Comparison of ENCODE assay signal across 34 cellular contexts in genomic region chr15:70417536-70417935, GRCh38.
"Had no signal": no experiment of that assay in that cellular context is flagged by ENCODE, and none has a peak within 500 bp of the region (broad histone marks: within the 10 kb centered on the region; RNA-seq: fewer than 3 reads in every experiment).

No MANE protein-coding gene starts in this region.

- H3K4me1 Mint-ChIP-seq: activated B cell treated with CpG ODN at 0.5 μM for 24 hours; activated CD4-positive, alpha-beta T cell treated with anti-CD3 and anti-CD28 coated beads, Interleukin-2, amount 10 ng/mL, durations not matched to agents 24 days and 14 days; activated naive CD4-positive, alpha-beta T cell treated with anti-CD3 and anti-CD28 coated beads, Interleukin-2, amount 10 ng/mL, durations not matched to agents 7 days and 5 days; activated naive CD4-positive, alpha-beta T cell treated with anti-CD3 and anti-CD28 coated beads, Interleukin-2, amount 50 U/mL, for 24 hours; activated naive CD8-positive, alpha-beta T cell treated with anti-CD3 and anti-CD28 coated beads, Interleukin-2, amount 10 ng/mL, durations not matched to agents 7 days and 5 days; activated naive CD8-positive, alpha-beta T cell treated with anti-CD3 and anti-CD28 coated beads, Interleukin-2, amount 50 U/mL, for 24 hours had no signal

- H3K27me3 ChIP-seq: ascending aorta had no signal

- H3K9me3 ChIP-seq: ascending aorta had no signal

- H3K36me3 ChIP-seq: ascending aorta, cardiac muscle cell had no signal

- H3K4me1 ChIP-seq: ascending aorta had no signal

- H3K9me3 Mint-ChIP-seq: activated CD4-positive, alpha-beta memory T cell treated with anti-CD3 and anti-CD28 coated beads for 36 hours; activated CD8-positive, alpha-beta T cell treated with anti-CD3 and anti-CD28 coated beads for 36 hours; activated naive CD4-positive, alpha-beta T cell treated with anti-CD3 and anti-CD28 coated beads, Interleukin-2, amount 50 U/mL, for 24 hours; activated naive CD8-positive, alpha-beta T cell treated with anti-CD3 and anti-CD28 coated beads, Interleukin-2, amount 50 U/mL, for 24 hours; activated T-cell treated with anti-CD3 and anti-CD28 coated beads, Interleukin-2, amount 50 U/mL, for 24 hours; activated T-helper 2 cell treated with anti-CD3 and anti-CD28 coated beads, Interferon-gamma antibody, Interleukin-2, Interleukin-4, amounts not matched to agents 10 μg/mL and 5 μg/mL and 100 μg/mL, durations not matched to agents 14 hours and 24 hours and 36 hours; T-helper 1 cell treated with Interleukin-12 subunit alpha and Interleukin-12 subunit beta and Interleukin-4 antibody, amounts not matched to agents 30 μg/mL and 1 μg/mL, for 36 hours; T-helper 2 cell treated with Interferon-gamma antibody and Interleukin-4, amounts not matched to agents 5 μg/mL and 100 μg/mL, for 36 hours had no signal

- H3K36me3 Mint-ChIP-seq: activated CD4-positive, alpha-beta memory T cell treated with anti-CD3 and anti-CD28 coated beads for 36 hours; activated naive CD4-positive, alpha-beta T cell treated with anti-CD3 and anti-CD28 coated beads, Interleukin-2, amount 50 U/mL, for 24 hours; activated naive CD8-positive, alpha-beta T cell; activated naive CD8-positive, alpha-beta T cell treated with anti-CD3 and anti-CD28 coated beads, Interleukin-2, amount 10 ng/mL, durations not matched to agents 7 days and 5 days; brain had no signal

- H3K27ac ChIP-seq: ascending aorta, cardiac muscle cell, VCaP had no signal

- H3K27me3 Mint-ChIP-seq: activated naive CD4-positive, alpha-beta T cell treated with anti-CD3 and anti-CD28 coated beads, Interleukin-2, amount 50 U/mL, for 24 hours had no signal

- H3K27ac Mint-ChIP-seq: activated B cell treated with CpG ODN at 0.5 μM for 24 hours; activated CD4-positive, alpha-beta memory T cell treated with anti-CD3 and anti-CD28 coated beads for 36 hours; activated CD4-positive, alpha-beta T cell treated with anti-CD3 and anti-CD28 coated beads, Interleukin-2, amount 10 ng/mL, durations not matched to agents 24 days and 14 days; activated CD8-positive, alpha-beta T cell treated with anti-CD3 and anti-CD28 coated beads for 36 hours; activated naive CD4-positive, alpha-beta T cell treated with anti-CD3 and anti-CD28 coated beads, Interleukin-2, amount 10 ng/mL, durations not matched to agents 7 days and 5 days; activated naive CD8-positive, alpha-beta T cell; activated naive CD8-positive, alpha-beta T cell treated with anti-CD3 and anti-CD28 coated beads, Interleukin-2, amount 10 ng/mL, durations not matched to agents 7 days and 5 days; activated naive CD8-positive, alpha-beta T cell treated with anti-CD3 and anti-CD28 coated beads, Interleukin-2, amount 50 U/mL, for 24 hours; activated T-cell treated with anti-CD3 and anti-CD28 coated beads, Interleukin-2, amount 50 U/mL, for 24 hours; activated T-helper 2 cell treated with anti-CD3 and anti-CD28 coated beads, Interferon-gamma antibody, Interleukin-2, Interleukin-4, amounts not matched to agents 10 μg/mL and 5 μg/mL and 100 μg/mL, durations not matched to agents 14 hours and 24 hours and 36 hours; T-helper 1 cell treated with Interleukin-12 subunit alpha and Interleukin-12 subunit beta and Interleukin-4 antibody, amounts not matched to agents 30 μg/mL and 1 μg/mL, for 36 hours; T-helper 2 cell treated with Interferon-gamma antibody and Interleukin-4, amounts not matched to agents 5 μg/mL and 100 μg/mL, for 36 hours had no signal

- DNase-seq: activated B cell treated with CpG ODN at 0.5 μM for 24 hours; activated CD4-positive, alpha-beta memory T cell treated with anti-CD3 and anti-CD28 coated beads for 36 hours; activated CD4-positive, alpha-beta T cell treated with anti-CD3 and anti-CD28 coated beads for 4 hours; activated CD4-positive, alpha-beta T cell treated with anti-CD3 and anti-CD28 coated beads, Interleukin-2, amount 10 ng/mL, durations not matched to agents 24 days and 14 days; activated CD4-positive, alpha-beta T cell treated with anti-CD3 and anti-CD28 coated beads, Interleukin-2, amount 50 U/mL, for 1 hour; activated CD4-positive, alpha-beta T cell treated with anti-CD3 and anti-CD28 coated beads, Interleukin-2, amount 50 U/mL, for 4 hours; activated CD4-positive, CD25-positive, alpha-beta regulatory T cell treated with anti-CD3 and anti-CD28 coated beads, Interleukin-2, amount 50 U/mL, for 72 hours; activated CD8-positive, alpha-beta memory T cell treated with anti-CD3 and anti-CD28 coated beads, Interleukin-2, amount 50 U/mL, for 4 hours; activated CD8-positive, alpha-beta T cell treated with anti-CD3 and anti-CD28 coated beads for 36 hours; activated effector memory CD4-positive, alpha-beta T cell treated with Interleukin-2 at 50 U/mL for 16 hours; activated gamma-delta T cell; activated naive CD4-positive, alpha-beta T cell treated with anti-CD3 and anti-CD28 coated beads, Interleukin-2, amount 10 ng/mL, durations not matched to agents 7 days and 5 days; activated naive CD4-positive, alpha-beta T cell treated with Interleukin-2 at 50 U/mL for 16 hours; activated naive CD8-positive, alpha-beta T cell treated with anti-CD3 and anti-CD28 coated beads, Interleukin-2, amount 10 ng/mL, durations not matched to agents 7 days and 5 days; activated naive CD8-positive, alpha-beta T cell treated with anti-CD3 and anti-CD28 coated beads, Interleukin-2, amount 50 U/mL, for 24 hours; activated T-cell treated with anti-CD3 and anti-CD28 coated beads for 4 hours; activated T-cell treated with anti-CD3 and anti-CD28 coated beads, Interleukin-2, amount 50 U/mL, for 24 hours; activated T-cell treated with anti-CD3 and anti-CD28 coated beads, Interleukin-2, amount 50 U/mL, for 48 hours; amygdala; anterior cingulate cortex; caudate nucleus; SW 1271; T-helper 1 cell; T-helper 2 cell; T-helper 9 cell had no signal

- H3K4me3 Mint-ChIP-seq: activated B cell treated with CpG ODN at 0.5 μM for 24 hours; activated CD4-positive, alpha-beta memory T cell treated with anti-CD3 and anti-CD28 coated beads for 36 hours; activated CD4-positive, alpha-beta T cell treated with anti-CD3 and anti-CD28 coated beads, Interleukin-2, amount 10 ng/mL, durations not matched to agents 24 days and 14 days; activated CD8-positive, alpha-beta T cell treated with anti-CD3 and anti-CD28 coated beads for 36 hours; activated naive CD4-positive, alpha-beta T cell treated with anti-CD3 and anti-CD28 coated beads, Interleukin-2, amount 10 ng/mL, durations not matched to agents 7 days and 5 days; activated naive CD4-positive, alpha-beta T cell treated with anti-CD3 and anti-CD28 coated beads, Interleukin-2, amount 50 U/mL, for 24 hours; activated naive CD8-positive, alpha-beta T cell; activated naive CD8-positive, alpha-beta T cell treated with anti-CD3 and anti-CD28 coated beads, Interleukin-2, amount 10 ng/mL, durations not matched to agents 7 days and 5 days; activated naive CD8-positive, alpha-beta T cell treated with anti-CD3 and anti-CD28 coated beads, Interleukin-2, amount 50 U/mL, for 24 hours; activated T-cell treated with anti-CD3 and anti-CD28 coated beads, Interleukin-2, amount 50 U/mL, for 24 hours; brain; T-helper 1 cell treated with Interleukin-12 subunit alpha and Interleukin-12 subunit beta and Interleukin-4 antibody, amounts not matched to agents 30 μg/mL and 1 μg/mL, for 36 hours; T-helper 2 cell treated with Interferon-gamma antibody and Interleukin-4, amounts not matched to agents 5 μg/mL and 100 μg/mL, for 36 hours had no signal

- H3K4me3 ChIP-seq: ascending aorta, cardiac muscle cell had no signal
